Comparison of ENCODE assay signal across 8 cellular contexts in genomic region chr2:12057436-12058166, GRCh38.
DNase-seq lines count a peak whose midpoint lies in the region; ATAC-seq, FAIRE-seq and TF ChIP-seq lines count a peak whose summit lies in the region.

No MANE protein-coding gene starts in this region.

- POLR2A ChIA-PET in HEK293 (lab: Yijun Ruan, JAX) = no interaction called here

- H3K4me1 Mint-ChIP-seq in astrocyte (ENCODE audit: low read depth, unreplicated experiment) = peaks cover 14% of the 10 kb centered on the region

- WGBS in ovary, 3 donors = 75 to 84% (median 82%) methylated on average over 12 of the region's 12 CpGs
- 80% methylated on average over 12 of the region's 12 CpGs for WGBS in hepatocyte (ENCODE audit: low lambda C conversion rate, missing lambda C conversion rate)

- H3K4me1 ChIP-seq in HEK293 (ENCODE audit: control insufficient read depth, insufficient read depth, low read length) (peaks cover 10% of the 10 kb centered on the region; the same call in 1 of the 2 replicates), astrocyte (ENCODE audit: insufficient read depth, low read length) (peaks cover 25% of the 10 kb centered on the region), ovary (ENCODE audit: insufficient read depth) (peaks cover 2% of the 10 kb centered on the region), hepatocyte (ENCODE audit: insufficient read depth) (peaks cover 4% of the 10 kb centered on the region)

- H3K9me3 Mint-ChIP-seq in astrocyte (ENCODE audit: unreplicated experiment) = peaks cover 3% of the 10 kb centered on the region

- H3K79me2 ChIP-seq in astrocyte (ENCODE audit: insufficient read depth, low read length) = no peaks in the 10 kb centered on the region
- H3K79me2 ChIP-seq in hepatocyte = no peaks in the 10 kb centered on the region

- intact Hi-C loops in ovary (cut with DNase I) = no loop called here

- H3K4me3 ChIP-seq in HEK293 (ENCODE audit: low read depth, low read length) (no peak overlapping the region), astrocyte (ENCODE audit: insufficient read depth, low read depth, low read length) (no peak overlapping the region), ovary (no peak overlapping the region), hepatocyte (no peak overlapping the region)

- H3K36me3 ChIP-seq in HEK293 (ENCODE audit: control insufficient read depth in 2 of 2, insufficient read depth in 1 of 2, low read length in 2 of 2) (no peaks in the 10 kb centered on the region), astrocyte (ENCODE audit: insufficient read depth, low read length) (no peaks in the 10 kb centered on the region), ovary (no peaks in the 10 kb centered on the region), hepatocyte (replicated peaks; ENCODE audit: insufficient read depth, low read depth) (no peaks in the 10 kb centered on the region)

- H3K27me3 Mint-ChIP-seq in astrocyte (ENCODE audit: low read depth, unreplicated experiment) = peaks cover 2% of the 10 kb centered on the region

- H2AFZ ChIP-seq in astrocyte (ENCODE audit: low read depth, low read length) (peak overlapping the region; percentile 11), hepatocyte (no peak overlapping the region)

- H3K27ac ChIP-seq in HEK293 (ENCODE audit: extremely low read depth, low read depth, low read length) (no peak overlapping the region), astrocyte (ENCODE audit: low read depth, low read length) (no peak overlapping the region), ovary (no peak overlapping the region), hepatocyte (no peak overlapping the region)

- no peak overlapping the region for H3K4me3 Mint-ChIP-seq in astrocyte (ENCODE audit: unreplicated experiment)

- H4K20me1 ChIP-seq in astrocyte (ENCODE audit: insufficient read depth, low read length) (no peaks in the 10 kb centered on the region), hepatocyte (ENCODE audit: insufficient read depth, poor library complexity, severe bottlenecking) (no peaks in the 10 kb centered on the region)

- H3K9me2 ChIP-seq in hepatocyte (replicated peaks; ENCODE audit: insufficient read depth) = no peaks in the 10 kb centered on the region

- TF ChIP-seq CTCF in HEK293 (tag by site-specific recombination; IDR thresholded peaks at IDR 0.05) (no peak), astrocyte (IDR thresholded peaks at IDR 0.05; ENCODE audit: insufficient read depth, low read depth, low read length) (no peak), ovary (IDR thresholded peaks at IDR 0.05) (no peak), hepatocyte (IDR thresholded peaks at IDR 0.05; ENCODE audit: poor library complexity) (no peak)

- TF ChIP-seq EP300 in ovary (IDR thresholded peaks at IDR 0.05) = no peak

- peak; percentile 73 for ATAC-seq in GM18508 (IDR thresholded peaks at IDR 0.05; ENCODE audit: insufficient read depth, unreplicated experiment)

- H3K9ac ChIP-seq in astrocyte (ENCODE audit: low read length) = no peak overlapping the region

- peak; percentile 94 for DNase-seq in M059J (ENCODE audit: low read depth)
- DNase-seq in astrocyte (ENCODE audit: low read depth) = peak; percentile 45
- peak; percentile 48 for DNase-seq in stimulated activated CD8-positive, alpha-beta memory T cell treated with anti-CD3 and anti-CD28 coated beads, Interleukin-12 subunit alpha, Interleukin-12 subunit beta, amount 100 ng/mL, for 4 hours (ENCODE audit: low read depth)
- no peak for DNase-seq in ovary
- no peak for DNase-seq in hepatocyte (ENCODE audit: low spot score)
- no peak for DNase-seq in activated effector memory CD4-positive, alpha-beta T cell treated with Interleukin-2 at 50 U/mL for 16 hours

- H3K4me2 ChIP-seq in astrocyte (ENCODE audit: low read length) (peak overlapping the region; percentile 63), hepatocyte (no peak overlapping the region)

- TF ChIP-seq POLR2A in ovary (IDR thresholded peaks at IDR 0.05) = no peak

- no peaks in the 10 kb centered on the region for H3K9me3 ChIP-seq in HEK293 (ENCODE audit: control insufficient read depth, insufficient read depth, low read depth, low read length)
- H3K9me3 ChIP-seq in astrocyte (ENCODE audit: insufficient read depth, low read depth, low read length) = no peaks in the 10 kb centered on the region
- no peaks in the 10 kb centered on the region for H3K9me3 ChIP-seq in ovary
- no peaks in the 10 kb centered on the region for H3K9me3 ChIP-seq in hepatocyte (ENCODE audit: low read depth)

- H3K27ac Mint-ChIP-seq in astrocyte (ENCODE audit: unreplicated experiment) = no peak overlapping the region

- no peaks in the 10 kb centered on the region for H3K36me3 Mint-ChIP-seq in astrocyte (ENCODE audit: low read depth, unreplicated experiment)

- H3K27me3 ChIP-seq in astrocyte (ENCODE audit: insufficient read depth, low read length) = no peaks in the 10 kb centered on the region
- H3K27me3 ChIP-seq in ovary = no peaks in the 10 kb centered on the region
- H3K27me3 ChIP-seq in hepatocyte = no peaks in the 10 kb centered on the region

- CTCF ChIA-PET in HEK293 (lab: Yijun Ruan, JAX) = interaction anchor here (0.9 kb wide), 1 partner anchor 9 kb away, joined by 4 read pairs; no protein-coding TSS in a partner anchor

- no peak for FAIRE-seq in astrocyte (lab: Jason Lieb, UNC)

TF ChIP-seq in HEK293, 187 proteins besides CTCF, POLR2A, EP300 and RAD21:
- TF ChIP-seq ZNF501 (tag by site-specific recombination; IDR thresholded peaks at IDR 0.05) (no peak), ZIC2 (tag by site-specific recombination; IDR thresholded peaks at IDR 0.05) (peak; percentile 78)

Comparison
In these comparisons a context has a peak if more than half of its experiments do, and no peak if none do; other contexts are left out.
1. DNase-seq: peak in M059J (single experiment), astrocyte (single experiment) and stimulated activated CD8-positive, alpha-beta memory T cell treated with anti-CD3 and anti-CD28 coated beads, Interleukin-12 subunit alpha, Interleukin-12 subunit beta, amount 100 ng/mL, for 4 hours (single experiment); none in ovary (0 of 5), hepatocyte (single experiment) and activated effector memory CD4-positive, alpha-beta T cell treated with Interleukin-2 at 50 U/mL for 16 hours (single experiment).